ENCODE assay signal across 1 cellular context in the genomic region with DNA sequence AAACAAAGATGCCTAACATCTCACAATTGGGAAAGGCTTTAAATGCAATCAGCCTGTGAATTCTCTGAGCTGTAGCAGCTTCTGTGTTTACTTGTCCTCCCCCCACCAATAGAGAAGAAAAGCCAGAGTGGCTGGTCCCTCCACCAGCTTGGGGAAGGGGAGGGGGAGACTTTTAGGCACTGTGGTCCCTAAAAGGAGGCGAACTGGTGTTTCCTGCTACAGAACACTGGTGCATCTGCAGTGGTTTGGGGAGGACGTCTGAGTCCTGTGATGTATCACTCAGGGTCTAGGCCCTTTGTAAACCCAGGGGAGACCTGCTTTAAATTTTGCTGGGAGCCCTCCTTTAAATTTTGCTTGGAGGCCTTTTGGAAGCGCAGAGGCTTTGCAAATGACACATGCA.
TF ChIP-seq lines count a peak whose summit lies in the region.

No MANE protein-coding gene starts in this region.

TF ChIP-seq in GM23338, 12 proteins besides CTCF, POLR2A, EP300 and RAD21 (continued from another document):
- no peak for TF ChIP-seq EZH2 (IDR thresholded peaks at IDR 0.05; ENCODE audit: low read depth, unreplicated experiment)
- no peak for TF ChIP-seq ZNF462 (CRISPR knock-in tag; IDR thresholded peaks at IDR 0.05)
- TF ChIP-seq CREB1 (CRISPR knock-in tag; IDR thresholded peaks at IDR 0.05; ENCODE audit: low read depth) = no peak
- no peak for TF ChIP-seq EZH2phosphoT487 (IDR thresholded peaks at IDR 0.05; ENCODE audit: unreplicated experiment)
- no peak for TF ChIP-seq POLR2AphosphoS5 (IDR thresholded peaks at IDR 0.05; ENCODE audit: low read depth)
